Comparison of ENCODE assay signal across 2 cellular contexts in the genomic region with DNA sequence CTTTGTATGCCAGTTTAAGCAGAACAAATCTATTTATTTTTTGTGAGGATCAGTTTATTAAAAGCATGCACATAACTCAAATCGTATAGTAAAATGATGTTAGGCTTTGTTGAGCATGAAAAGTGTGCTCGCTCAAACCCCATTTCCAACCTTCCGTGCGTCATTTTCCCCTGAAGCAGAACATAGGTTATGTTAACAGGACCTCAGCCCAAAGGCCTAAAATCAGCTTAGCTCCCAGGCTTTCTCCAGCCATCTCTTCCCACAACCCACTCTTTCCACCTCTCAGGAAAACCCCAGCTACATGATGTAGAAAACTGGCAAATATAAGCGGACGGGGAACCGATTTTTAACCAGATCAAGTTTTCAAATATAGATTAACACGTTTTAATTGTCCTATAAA.
TF ChIP-seq lines count a peak whose summit lies in the region.

No MANE protein-coding gene starts in this region.

TF ChIP-seq in SK-N-SH, 30 proteins besides CTCF, POLR2A, EP300 and RAD21 (continued from another document):
- TF ChIP-seq IRF3 (IDR thresholded peaks at IDR 0.05; ENCODE audit: low read depth, low read length) (no peak), TEAD4 (IDR thresholded peaks at IDR 0.05; ENCODE audit: borderline replicate concordance, insufficient read depth) (no peak), REST (IDR thresholded peaks at IDR 0.05; ENCODE audit: low read depth, low read length) (no peak), EZH2phosphoT487 (IDR thresholded peaks at IDR 0.05; ENCODE audit: borderline replicate concordance, low read depth) (no peak), SIN3A (IDR thresholded peaks at IDR 0.05; ENCODE audit: borderline replicate concordance, low read depth, low read length) (no peak), MEF2A (IDR thresholded peaks at IDR 0.05; ENCODE audit: borderline replicate concordance, low read depth) (no peak), POLR2AphosphoS5 (IDR thresholded peaks at IDR 0.05; ENCODE audit: low read depth, low read length) (no peak), GABPA (IDR thresholded peaks at IDR 0.05; ENCODE audit: low read depth) (no peak), JUND (IDR thresholded peaks at IDR 0.05) (no peak), RFX5 (IDR thresholded peaks at IDR 0.05; ENCODE audit: low read length) (no peak), FOXJ3 (CRISPR knock-in tag; IDR thresholded peaks at IDR 0.05) (no peak), RCOR1 (IDR thresholded peaks at IDR 0.05; ENCODE audit: low read length) (no peak), RXRA (IDR thresholded peaks at IDR 0.05; ENCODE audit: borderline replicate concordance, low read depth) (no peak)
- TF ChIP-seq, protein P1, sequence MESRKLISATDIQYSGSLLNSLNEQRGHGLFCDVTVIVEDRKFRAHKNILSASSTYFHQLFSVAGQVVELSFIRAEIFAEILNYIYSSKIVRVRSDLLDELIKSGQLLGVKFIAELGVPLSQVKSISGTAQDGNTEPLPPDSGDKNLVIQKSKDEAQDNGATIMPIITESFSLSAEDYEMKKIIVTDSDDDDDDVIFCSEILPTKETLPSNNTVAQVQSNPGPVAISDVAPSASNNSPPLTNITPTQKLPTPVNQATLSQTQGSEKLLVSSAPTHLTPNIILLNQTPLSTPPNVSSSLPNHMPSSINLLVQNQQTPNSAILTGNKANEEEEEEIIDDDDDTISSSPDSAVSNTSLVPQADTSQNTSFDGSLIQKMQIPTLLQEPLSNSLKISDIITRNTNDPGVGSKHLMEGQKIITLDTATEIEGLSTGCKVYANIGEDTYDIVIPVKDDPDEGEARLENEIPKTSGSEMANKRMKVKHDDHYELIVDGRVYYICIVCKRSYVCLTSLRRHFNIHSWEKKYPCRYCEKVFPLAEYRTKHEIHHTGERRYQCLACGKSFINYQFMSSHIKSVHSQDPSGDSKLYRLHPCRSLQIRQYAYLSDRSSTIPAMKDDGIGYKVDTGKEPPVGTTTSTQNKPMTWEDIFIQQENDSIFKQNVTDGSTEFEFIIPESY (IDR thresholded peaks at IDR 0.05; ENCODE audit: borderline replicate concordance, low read depth), result no peak

TF ChIP-seq in SK-N-SH treated with all-trans-retinoic acid at 6 μM for 48 hours, 23 proteins besides CTCF, POLR2A, EP300 and RAD21 (continued from another document):
- TF ChIP-seq TCF4 (CRISPR knock-in tag; IDR thresholded peaks at IDR 0.05; ENCODE audit: borderline replicate concordance) (no peak), ZNF8 (CRISPR knock-in tag; IDR thresholded peaks at IDR 0.05) (no peak), CREB5 (CRISPR knock-in tag; IDR thresholded peaks at IDR 0.05; ENCODE audit: low read depth) (no peak), ESRRG (CRISPR knock-in tag; IDR thresholded peaks at IDR 0.05) (no peak), GLIS3 (CRISPR knock-in tag; IDR thresholded peaks at IDR 0.05) (no peak), BACH2 (CRISPR knock-in tag; IDR thresholded peaks at IDR 0.05; ENCODE audit: borderline replicate concordance) (no peak), PATZ1 (CRISPR knock-in tag; IDR thresholded peaks at IDR 0.05; ENCODE audit: borderline replicate concordance) (no peak), PPARA (CRISPR knock-in tag; IDR thresholded peaks at IDR 0.05; ENCODE audit: borderline replicate concordance) (no peak), ZFP3 (CRISPR knock-in tag; IDR thresholded peaks at IDR 0.05) (no peak), ZNF565 (CRISPR knock-in tag; conservative IDR thresholded peaks at IDR 0.05; ENCODE audit: low read depth) (no peak), SNAI2 (CRISPR knock-in tag; IDR thresholded peaks at IDR 0.05) (no peak)
- TF ChIP-seq, protein P2, sequence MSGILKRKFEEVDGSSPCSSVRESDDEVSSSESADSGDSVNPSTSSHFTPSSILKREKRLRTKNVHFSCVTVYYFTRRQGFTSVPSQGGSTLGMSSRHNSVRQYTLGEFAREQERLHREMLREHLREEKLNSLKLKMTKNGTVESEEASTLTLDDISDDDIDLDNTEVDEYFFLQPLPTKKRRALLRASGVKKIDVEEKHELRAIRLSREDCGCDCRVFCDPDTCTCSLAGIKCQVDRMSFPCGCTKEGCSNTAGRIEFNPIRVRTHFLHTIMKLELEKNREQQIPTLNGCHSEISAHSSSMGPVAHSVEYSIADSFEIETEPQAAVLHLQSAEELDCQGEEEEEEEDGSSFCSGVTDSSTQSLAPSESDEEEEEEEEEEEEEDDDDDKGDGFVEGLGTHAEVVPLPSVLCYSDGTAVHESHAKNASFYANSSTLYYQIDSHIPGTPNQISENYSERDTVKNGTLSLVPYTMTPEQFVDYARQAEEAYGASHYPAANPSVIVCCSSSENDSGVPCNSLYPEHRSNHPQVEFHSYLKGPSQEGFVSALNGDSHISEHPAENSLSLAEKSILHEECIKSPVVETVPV (CRISPR knock-in tag; IDR thresholded peaks at IDR 0.05), result no peak
- TF ChIP-seq, protein P3, sequence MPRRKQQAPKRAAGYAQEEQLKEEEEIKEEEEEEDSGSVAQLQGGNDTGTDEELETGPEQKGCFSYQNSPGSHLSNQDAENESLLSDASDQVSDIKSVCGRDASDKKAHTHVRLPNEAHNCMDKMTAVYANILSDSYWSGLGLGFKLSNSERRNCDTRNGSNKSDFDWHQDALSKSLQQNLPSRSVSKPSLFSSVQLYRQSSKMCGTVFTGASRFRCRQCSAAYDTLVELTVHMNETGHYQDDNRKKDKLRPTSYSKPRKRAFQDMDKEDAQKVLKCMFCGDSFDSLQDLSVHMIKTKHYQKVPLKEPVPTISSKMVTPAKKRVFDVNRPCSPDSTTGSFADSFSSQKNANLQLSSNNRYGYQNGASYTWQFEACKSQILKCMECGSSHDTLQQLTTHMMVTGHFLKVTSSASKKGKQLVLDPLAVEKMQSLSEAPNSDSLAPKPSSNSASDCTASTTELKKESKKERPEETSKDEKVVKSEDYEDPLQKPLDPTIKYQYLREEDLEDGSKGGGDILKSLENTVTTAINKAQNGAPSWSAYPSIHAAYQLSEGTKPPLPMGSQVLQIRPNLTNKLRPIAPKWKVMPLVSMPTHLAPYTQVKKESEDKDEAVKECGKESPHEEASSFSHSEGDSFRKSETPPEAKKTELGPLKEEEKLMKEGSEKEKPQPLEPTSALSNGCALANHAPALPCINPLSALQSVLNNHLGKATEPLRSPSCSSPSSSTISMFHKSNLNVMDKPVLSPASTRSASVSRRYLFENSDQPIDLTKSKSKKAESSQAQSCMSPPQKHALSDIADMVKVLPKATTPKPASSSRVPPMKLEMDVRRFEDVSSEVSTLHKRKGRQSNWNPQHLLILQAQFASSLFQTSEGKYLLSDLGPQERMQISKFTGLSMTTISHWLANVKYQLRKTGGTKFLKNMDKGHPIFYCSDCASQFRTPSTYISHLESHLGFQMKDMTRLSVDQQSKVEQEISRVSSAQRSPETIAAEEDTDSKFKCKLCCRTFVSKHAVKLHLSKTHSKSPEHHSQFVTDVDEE (CRISPR knock-in tag; IDR thresholded peaks at IDR 0.05), result no peak
TF ChIP-seq in SK-N-SH treated with all-trans-retinoic acid at 6 μM for 48 hours: peak in this region for 0.
